8 cellular contexts compared by ENCODE assay signal in genomic region chr14:60657609-60657983, GRCh38. TPM values are rescaled to one million over a fixed set of nuclear protein-coding genes. Genes with fewer than 3 reads are reported as not detected.
DNase-seq lines count a peak whose midpoint lies in the region; ATAC-seq and TF ChIP-seq lines count a peak whose summit lies in the region.

No MANE protein-coding gene starts in this region.

- peak overlapping the region; percentile 87 for H3K4me3 Mint-ChIP-seq in Caco-2 (ENCODE audit: unreplicated experiment)
- H3K4me3 Mint-ChIP-seq in effector memory CD8-positive, alpha-beta T cell, result peak overlapping the region; percentile 80 to 85
- H3K4me3 Mint-ChIP-seq in osteocyte (ENCODE audit: unreplicated experiment), result peak overlapping the region; percentile 99

- H3K4me1 Mint-ChIP-seq in Caco-2 (ENCODE audit: low read depth, unreplicated experiment) (peaks cover 20% of the 10 kb centered on the region), osteocyte (ENCODE audit: unreplicated experiment) (peaks cover 64% of the 10 kb centered on the region)
- H3K4me1 Mint-ChIP-seq in effector memory CD8-positive, alpha-beta T cell (ENCODE audit: low read depth in 2 of 2), result peaks cover 23 to 31% of the 10 kb centered on the region in 2 donors

- peaks cover 7% of the 10 kb centered on the region; the same call in 1 of the 2 replicates for H3K4me1 ChIP-seq in Caco-2
- H3K4me1 ChIP-seq in Karpas-422 (ENCODE audit: low read length), result peaks cover 45% of the 10 kb centered on the region

- H3K27ac Mint-ChIP-seq in Caco-2 (ENCODE audit: unreplicated experiment) (peak overlapping the region; percentile 65), osteocyte (ENCODE audit: unreplicated experiment) (peak overlapping the region; percentile 100)
- no peak overlapping the region for H3K27ac Mint-ChIP-seq in effector memory CD8-positive, alpha-beta T cell

- peak overlapping the region; percentile 81 for H3K4me2 ChIP-seq in Karpas-422 (ENCODE audit: low read depth, low read length, poor library complexity, severe bottlenecking)

- H3K27me3 Mint-ChIP-seq in Caco-2 (ENCODE audit: insufficient read depth, unreplicated experiment) (peaks cover 23% of the 10 kb centered on the region), osteocyte (ENCODE audit: unreplicated experiment) (no peaks in the 10 kb centered on the region)
- peaks cover 83 to 96% of the 10 kb centered on the region in 2 donors for H3K27me3 Mint-ChIP-seq in effector memory CD8-positive, alpha-beta T cell

- no peak for ATAC-seq in effector memory CD8-positive, alpha-beta T cell (replicated peaks)

- H3K9me2 ChIP-seq in Karpas-422 (replicated peaks; ENCODE audit: insufficient read depth, low read length), result no peaks in the 10 kb centered on the region

- POLR2A ChIA-PET in Caco-2 (lab: Charles Lee), result interaction anchor here (0.6 kb wide), 1 partner anchor 409 kb away, joined by 3 read pairs; the partner anchor contains the start of gene PPM1A

- TF ChIP-seq CTCF in Caco-2 (IDR thresholded peaks at IDR 0.05; ENCODE audit: insufficient read depth in 1 of 2, low read depth in 1 of 2, low read length in 1 of 2, severe bottlenecking in 1 of 2, unreplicated experiment in 1 of 2) (no peak), osteocyte (IDR thresholded peaks at IDR 0.05) (no peak)

- intact Hi-C loops in Caco-2 (cut with micrococcal nuclease; ENCODE audit: unreplicated experiment), result no loop called here

- H3K9me3 ChIP-seq in Caco-2, result no peaks in the 10 kb centered on the region
- no peaks in the 10 kb centered on the region for H3K9me3 ChIP-seq in Karpas-422 (ENCODE audit: low read length)

- H2AFZ ChIP-seq in Karpas-422 (ENCODE audit: low read length), result peak overlapping the region; percentile 69

- peak overlapping the region; percentile 66 for H3K27ac ChIP-seq in Karpas-422 (ENCODE audit: low read length)

- no peaks in the 10 kb centered on the region for H3K9me3 Mint-ChIP-seq in Caco-2 (ENCODE audit: unreplicated experiment)
- H3K9me3 Mint-ChIP-seq in effector memory CD8-positive, alpha-beta T cell, result no peaks in the 10 kb centered on the region
- no peaks in the 10 kb centered on the region for H3K9me3 Mint-ChIP-seq in osteocyte (ENCODE audit: unreplicated experiment)

- H3K27me3 ChIP-seq in Caco-2 (replicated peaks; ENCODE audit: control insufficient read depth, insufficient read depth, low read length), result 0 out of 2 replicates have a peak, but pooled peaks cover 1% of the 10 kb centered on the region
- no peaks in the 10 kb centered on the region for H3K27me3 ChIP-seq in Karpas-422 (ENCODE audit: low read length)

- H3K4me3 ChIP-seq in Caco-2 (ENCODE audit: low read depth, low read length), result peak overlapping the region; percentile 59
- H3K4me3 ChIP-seq in Karpas-422 (ENCODE audit: low read length), result peak overlapping the region; percentile 67

- H4K20me1 ChIP-seq in Karpas-422 (ENCODE audit: insufficient read depth, low read depth, low read length), result no peaks in the 10 kb centered on the region

- CTCF ChIA-PET in Caco-2 (lab: Charles Lee), result interaction anchor here (1.0 to 1.1 kb wide), 3 partner anchors 13 to 368 kb away, joined by 3 read pairs; no protein-coding TSS in a partner anchor

- DNase-seq in Caco-2 (no peak), Karpas-422 (peak; percentile 79), osteocyte (ENCODE audit: extremely low spot score, unreplicated experiment) (no peak), NCI-H345 (lab: John Stamatoyannopoulos, UW) (no peak), T-helper 9 cell (no peak), iPS-NIHi11 (ENCODE audit: low spot score) (no peak)
- DNase-seq in effector memory CD8-positive, alpha-beta T cell, result no peak
- no peak for DNase-seq in stimulated activated CD4-positive, alpha-beta T cell treated with anti-CD3 and anti-CD28 coated beads, Interleukin-4, amount 100 ng/mL, for 4 hours

- H3K79me2 ChIP-seq in Karpas-422 (ENCODE audit: low read length), result no peaks in the 10 kb centered on the region

- H3K9ac ChIP-seq in Karpas-422 (ENCODE audit: low read length), result peak overlapping the region; percentile 73

- no peaks in the 10 kb centered on the region for H3K36me3 ChIP-seq in Caco-2 (ENCODE audit: control insufficient read depth, insufficient read depth, low read length)
- no peaks in the 10 kb centered on the region for H3K36me3 ChIP-seq in Karpas-422 (ENCODE audit: insufficient read depth, low read length)

- no TSS peak for BruUV-seq in Caco-2 (replicated peaks; lab: Mats Ljungman, UMichigan)

- no peaks in the 10 kb centered on the region for H3K36me3 Mint-ChIP-seq in Caco-2 (ENCODE audit: insufficient read depth, unreplicated experiment)
- H3K36me3 Mint-ChIP-seq in effector memory CD8-positive, alpha-beta T cell (ENCODE audit: insufficient read depth), result no peaks in the 10 kb centered on the region
- H3K36me3 Mint-ChIP-seq in osteocyte (ENCODE audit: unreplicated experiment), result no peaks in the 10 kb centered on the region

RNA-seq across cellular contexts. Expression of gene SIX1, which starts 8.3 kb away (rescaled TPM):
- total RNA-seq in Caco-2 (2022), result 0.26 and 0.32 TPM in 2 replicates
- total RNA-seq in Karpas-422 (2014; rRNA removed; shearing (Covaris generic); ENCODE audit: low replicate concordance), result 0.18 and 0.56 TPM in 2 replicates
- 339 and 340 TPM in 2 replicates for total RNA-seq in osteocyte

Comparison
In these comparisons a context has a peak if more than half of its experiments do, and no peak if none do; other contexts are left out.
1. H3K27ac Mint-ChIP-seq: peak in Caco-2 (single experiment) and osteocyte (single experiment); none in effector memory CD8-positive, alpha-beta T cell (0 of 2).
2. RNA of gene SIX1, which starts 8.3 kb away (total RNA-seq): 339 to 340 TPM in osteocyte; 0.18 to 0.56 TPM in Karpas-422 and 0.26 to 0.32 TPM in Caco-2; every median in the first group is over 100 times any median in the second.
3. Peak in every context shown above with its lines, with median percentiles within 50 percentile points of each other: H3K4me3 Mint-ChIP-seq.